Comparison of ENCODE assay signal across 8 cellular contexts in genomic region chr1:155005076-155005971, GRCh38. TPM values are rescaled to one million over a fixed set of nuclear protein-coding genes. Genes with fewer than 3 reads are reported as not detected.
A peak's percentile ranks its signal among the peaks of the same experiment; 100 is the strongest.
DNase-seq lines count a peak whose midpoint lies in the region; ATAC-seq and TF ChIP-seq lines count a peak whose summit lies in the region.

No MANE protein-coding gene starts in this region.

- DNase-seq in NCI-H446 treated with DMSO at 0.1 percent for 48 hours (lab: John Stamatoyannopoulos, UW) (peak; percentile 88), naive B cell (peak; percentile 54), H9 (no peak)
- peak in 1 of 3 donors; percentile 34 for DNase-seq in effector memory CD4-positive, alpha-beta T cell

- H2AFZ ChIP-seq in H9 (ENCODE audit: low read length), result no peak overlapping the region

- peaks cover 19% of the 10 kb centered on the region for H3K23me2 ChIP-seq in H9 (ENCODE audit: insufficient read length, low read depth, low read length, poor library complexity, severe bottlenecking)

- no peak overlapping the region for H2BK20ac ChIP-seq in H9 (ENCODE audit: low read depth, low read length, poor library complexity, severe bottlenecking)

- H3K27me3 ChIP-seq in BLaER1 (no peaks in the 10 kb centered on the region), H9 (ENCODE audit: insufficient read depth, low read length) (no peaks in the 10 kb centered on the region)
- H3K27me3 ChIP-seq in effector memory CD4-positive, alpha-beta T cell (replicated peaks; ENCODE audit: control insufficient read depth, insufficient read depth, low read length, poor library complexity, severe bottlenecking), result no peaks in the 10 kb centered on the region

- H3K18ac ChIP-seq in H9 (ENCODE audit: insufficient read length, low read depth, low read length), result no peak overlapping the region

- H3K14ac ChIP-seq in H9 (ENCODE audit: insufficient read depth, low read length), result no peak overlapping the region

- H4K5ac ChIP-seq in H9 (ENCODE audit: insufficient read length, low read depth, low read length), result no peak overlapping the region

- no peaks in the 10 kb centered on the region; the same call in 1 of the 2 replicates for H3K79me2 ChIP-seq in H9 (ENCODE audit: insufficient read depth, low read length)

- peak overlapping the region; percentile 100 for H3K4me2 ChIP-seq in BLaER1
- H3K4me2 ChIP-seq in H9 (ENCODE audit: insufficient read depth, insufficient read length, low read length), result no peak overlapping the region

- H3K27me3 Mint-ChIP-seq in naive B cell (no peaks in the 10 kb centered on the region), H9 (ENCODE audit: low read depth) (no peaks in the 10 kb centered on the region)

- H3K4me3 ChIP-seq in BLaER1, result peak overlapping the region; percentile 95
- H3K4me3 ChIP-seq in effector memory CD4-positive, alpha-beta T cell (ENCODE audit: insufficient read depth, low read depth, low read length, poor library complexity, severe bottlenecking), result peak overlapping the region; percentile 83

- no peak overlapping the region for H2AK5ac ChIP-seq in H9 (ENCODE audit: insufficient read length, low read length)

- H3K4me1 Mint-ChIP-seq in naive B cell (peaks cover 53 to 72% (median 59%) of the 10 kb centered on the region in 3 donors), H9 (peaks cover 38 to 47% of the 10 kb centered on the region in 2 experiments)

- H3K23ac ChIP-seq in H9 (ENCODE audit: insufficient read length, low read depth, low read length), result no peak overlapping the region

- no peak overlapping the region for H3K4ac ChIP-seq in H9 (ENCODE audit: low read depth, low read length)

- H2BK12ac ChIP-seq in H9 (ENCODE audit: insufficient read length, low read depth, low read length), result no peak overlapping the region

- H4K91ac ChIP-seq in H9 (ENCODE audit: insufficient read length, low read depth, low read length), result no peak overlapping the region

- H3K79me1 ChIP-seq in H9 (ENCODE audit: insufficient read depth, low read depth, low read length, poor library complexity, severe bottlenecking), result no peaks in the 10 kb centered on the region

- H2BK15ac ChIP-seq in H9 (ENCODE audit: low read depth, low read length), result no peak overlapping the region

- no peaks in the 10 kb centered on the region for H3K9me3 Mint-ChIP-seq in naive B cell
- no peaks in the 10 kb centered on the region; a peak in 1 of 5 replicates for H3K9me3 Mint-ChIP-seq in H9

- H3K4me1 ChIP-seq in BLaER1 (peaks cover 62% of the 10 kb centered on the region), H9 (ENCODE audit: insufficient read depth, low read length) (peaks cover 5% of the 10 kb centered on the region; the same call in 1 of the 2 replicates)
- peaks cover 70% of the 10 kb centered on the region for H3K4me1 ChIP-seq in effector memory CD4-positive, alpha-beta T cell (ENCODE audit: control insufficient read depth, insufficient read depth, low read length, poor library complexity, severe bottlenecking)

- H4K20me1 ChIP-seq in BLaER1 (peaks cover 16% of the 10 kb centered on the region; the same call in 1 of the 2 replicates), H9 (ENCODE audit: control insufficient read depth, insufficient read depth, insufficient read length) (no peaks in the 10 kb centered on the region)

- H3K36me3 ChIP-seq in BLaER1, result no peaks in the 10 kb centered on the region
- no peaks in the 10 kb centered on the region for H3K36me3 ChIP-seq in effector memory CD4-positive, alpha-beta T cell (ENCODE audit: control insufficient read depth, insufficient read depth, low read length)

- H3K9me3 ChIP-seq in BLaER1 (no peaks in the 10 kb centered on the region), H9 (ENCODE audit: control insufficient read depth, low read depth, low read length) (no peaks in the 10 kb centered on the region)
- no peaks in the 10 kb centered on the region for H3K9me3 ChIP-seq in effector memory CD4-positive, alpha-beta T cell (ENCODE audit: control insufficient read depth, low read length)

- TF ChIP-seq CTCF in H9 (conservative IDR thresholded peaks at IDR 0.05), result no peak

- H2BK5ac ChIP-seq in H9 (ENCODE audit: insufficient read length, low read length), result no peak overlapping the region

- no CpG with 5 or more reads among the region's 17 CpGs for WGBS in H9 (ENCODE audit: extremely low coverage, insufficient read length, low lambda C conversion rate)

- H2BK120ac ChIP-seq in H9 (ENCODE audit: low read depth, low read length, poor library complexity, severe bottlenecking), result no peak overlapping the region

- H3K4me3 Mint-ChIP-seq in naive B cell (peak overlapping the region; percentile 53 to 98 (median 87)), H9 (peak overlapping the region in 1 of 2 experiments; percentile 52; a peak in 2 of 5 replicates)

- H3T11ph ChIP-seq in H9 (ENCODE audit: low read length), result no peak overlapping the region

- H3K36me3 Mint-ChIP-seq in naive B cell, result no peaks in the 10 kb centered on the region
- no peaks in the 10 kb centered on the region; a peak in 2 of 7 replicates for H3K36me3 Mint-ChIP-seq in H9 (ENCODE audit: insufficient read depth in 1 of 3, low read depth in 3 of 3)

- ATAC-seq in naive B cell (ENCODE audit: low read depth in 2 of 2) (peak; percentile 15 to 16), HG02884 (IDR thresholded peaks at IDR 0.05; ENCODE audit: unreplicated experiment) (no peak), HG02970 (IDR thresholded peaks at IDR 0.05; ENCODE audit: low FRiP score, unreplicated experiment) (no peak), HG03520 (IDR thresholded peaks at IDR 0.05; ENCODE audit: unreplicated experiment) (no peak)

- H3K27ac Mint-ChIP-seq in naive B cell (peak overlapping the region; percentile 79 to 96 (median 88)), H9 (peak overlapping the region in 1 of 3 experiments; percentile 37; a peak in 2 of 7 replicates)

- H4K8ac ChIP-seq in H9 (replicated peaks; ENCODE audit: insufficient read length, low read depth, low read length), result no peak overlapping the region

- no peak overlapping the region for H3K56ac ChIP-seq in H9 (ENCODE audit: insufficient read length, low read depth, low read length)

- H3K9ac ChIP-seq in BLaER1 (peak overlapping the region; percentile 95), H9 (ENCODE audit: extremely low read depth, insufficient read length, low read length) (no peak overlapping the region)

- H3K27ac ChIP-seq in BLaER1 (peak overlapping the region; percentile 98), H9 (ENCODE audit: insufficient read length, low read depth, low read length) (no peak overlapping the region)
- H3K27ac ChIP-seq in effector memory CD4-positive, alpha-beta T cell (ENCODE audit: insufficient read depth, low read length, poor library complexity, severe bottlenecking), result peak overlapping the region; percentile 77

RNA-seq across cellular contexts. Expression of gene ZBTB7B, which starts 2.7 kb away (rescaled TPM):
- 1 to 10 TPM in 5 of 6 donors, not detected in 1; 2.2 to 5.5 (median 2.7) TPM for polyA plus RNA-seq in naive B cell (ENCODE audit: low read depth in 6 of 6)
- total RNA-seq in H9 (2021), result 33.5 and 38.3 TPM in 2 replicates

RNA-seq across cellular contexts. Expression of gene LENEP, which starts 11.9 kb away (rescaled TPM):
- not detected for polyA plus RNA-seq in naive B cell (ENCODE audit: low read depth in 6 of 6)
- total RNA-seq in H9 (2021), result 1.4 and 2.8 TPM in 2 replicates

RNA-seq across cellular contexts. Expression of gene FLAD1, which starts 22.2 kb away (rescaled TPM):
- 10 to 100 TPM; 37.0 to 57.0 (median 49.4) TPM for polyA plus RNA-seq in naive B cell (ENCODE audit: low read depth in 6 of 6)
- total RNA-seq in H9 (2021), result 97.0 and 102 TPM in 2 replicates

RNA-seq across cellular contexts. Expression of gene DCST2, which starts 28.3 kb away (rescaled TPM):
- polyA plus RNA-seq in naive B cell (ENCODE audit: low read depth in 6 of 6), result not detected
- total RNA-seq in H9 (2021), result 0.35 and 0.44 TPM in 2 replicates

RNA-seq across cellular contexts. Expression of gene DCST1, which starts 28.3 kb away (rescaled TPM):
- not detected for polyA plus RNA-seq in naive B cell (ENCODE audit: low read depth in 6 of 6)
- not detected in 2 replicates for total RNA-seq in H9 (2021)

Comparison
In these comparisons a context has a peak if more than half of its experiments do, and no peak if none do; other contexts are left out.
1. ATAC-seq: peak in naive B cell (2 of 2); none in HG02884 (single experiment), HG02970 (single experiment) and HG03520 (single experiment).